Comparison of ENCODE assay signal across 8 cellular contexts in genomic region chr1:77539510-77540142, GRCh38.
DNase-seq lines count a peak whose midpoint lies in the region; TF ChIP-seq lines count a peak whose summit lies in the region.

No MANE protein-coding gene starts in this region.

- DNase-seq in DMS79 treated with DMSO at 0.1 percent for 48 hours (lab: John Stamatoyannopoulos, UW) = peak; percentile 26
- no peak for DNase-seq in DMS79 (lab: John Stamatoyannopoulos, UW)
- peak; percentile 42 for DNase-seq in RWPE1 (ENCODE audit: low spot score)
- DNase-seq in glomerular visceral epithelial cell (ENCODE audit: extremely low spot score) = peak; percentile 79
- DNase-seq in substantia nigra (lab: John Stamatoyannopoulos, UW) = peak in 14 of 49 donors; percentile 3 to 49 (median 14)
- no peak for DNase-seq in HEK293T (ENCODE audit: extremely low spot score)
- no peak for DNase-seq in coronary artery (ENCODE audit: low spot score)
- no peak for DNase-seq in stimulated activated CD4-positive, alpha-beta T cell treated with anti-CD3 and anti-CD28 coated beads, Interleukin-1b, Interleukin-23, amount 100 ng/mL, for 48 hours

- H3K27ac ChIP-seq in RWPE1 (peak overlapping the region; percentile 89), substantia nigra (ENCODE audit: low read depth, low read length, poor library complexity, severe bottlenecking) (peak overlapping the region; percentile 73), coronary artery (peak overlapping the region in 1 of 2 donors; percentile 66)

- POLR2A ChIA-PET in RWPE1 (lab: Yijun Ruan, JAX; ENCODE audit: low non-redundant PET) (no interaction called here), HEK293T (lab: Yijun Ruan, JAX) (no interaction called here)

- no peak overlapping the region for H3K4me3 ChIP-seq in coronary artery

- no peak for TF ChIP-seq CTCF in RWPE1 (conservative IDR thresholded peaks at IDR 0.05; ENCODE audit: low read depth)
- no peak for TF ChIP-seq CTCF in coronary artery (IDR thresholded peaks at IDR 0.05)

- CTCF ChIA-PET in RWPE1 (lab: Yijun Ruan, JAX) (interaction anchor here (0.6 kb wide), 3 partner anchors 22 to 457 kb away, joined by 3 to 5 read pairs (median 3); no protein-coding TSS in a partner anchor), HEK293T (lab: Yijun Ruan, JAX) (no interaction called here)

TF ChIP-seq in HEK293T, 16 proteins besides CTCF, POLR2A, EP300 and RAD21:
- TF ChIP-seq L3MBTL2 (conservative IDR thresholded peaks at IDR 0.05) (no peak), ELF4 (IDR thresholded peaks at IDR 0.05) (no peak), ARNT (IDR thresholded peaks at IDR 0.05) (no peak), HDGF (IDR thresholded peaks at IDR 0.05; ENCODE audit: borderline replicate concordance) (no peak), CTBP1 (IDR thresholded peaks at IDR 0.05; ENCODE audit: borderline replicate concordance) (no peak), FOXK2 (IDR thresholded peaks at IDR 0.05) (no peak), FOXA1 (IDR thresholded peaks at IDR 0.05) (no peak), ZNF384 (IDR thresholded peaks at IDR 0.05) (no peak), LEF1 (IDR thresholded peaks at IDR 0.05; ENCODE audit: borderline replicate concordance) (no peak), FOXM1 (IDR thresholded peaks at IDR 0.05; ENCODE audit: borderline replicate concordance) (no peak), TARDBP (IDR thresholded peaks at IDR 0.05) (no peak), NFRKB (IDR thresholded peaks at IDR 0.05) (no peak), BHLHE40 (IDR thresholded peaks at IDR 0.05; ENCODE audit: borderline replicate concordance) (no peak), PKNOX1 (IDR thresholded peaks at IDR 0.05) (no peak), SUZ12 (IDR thresholded peaks at IDR 0.05) (no peak), SP1 (IDR thresholded peaks at IDR 0.05) (no peak)

Comparison
In these comparisons a context has a peak if more than half of its experiments do, and no peak if none do; other contexts are left out.
1. DNase-seq: peak in DMS79 treated with DMSO at 0.1 percent for 48 hours (single experiment), RWPE1 (single experiment) and glomerular visceral epithelial cell (single experiment); none in DMS79 (single experiment), HEK293T (single experiment), coronary artery (single experiment) and stimulated activated CD4-positive, alpha-beta T cell treated with anti-CD3 and anti-CD28 coated beads, Interleukin-1b, Interleukin-23, amount 100 ng/mL, for 48 hours (single experiment).